Comparison of ENCODE assay signal across 8 cellular contexts in the genomic region with DNA sequence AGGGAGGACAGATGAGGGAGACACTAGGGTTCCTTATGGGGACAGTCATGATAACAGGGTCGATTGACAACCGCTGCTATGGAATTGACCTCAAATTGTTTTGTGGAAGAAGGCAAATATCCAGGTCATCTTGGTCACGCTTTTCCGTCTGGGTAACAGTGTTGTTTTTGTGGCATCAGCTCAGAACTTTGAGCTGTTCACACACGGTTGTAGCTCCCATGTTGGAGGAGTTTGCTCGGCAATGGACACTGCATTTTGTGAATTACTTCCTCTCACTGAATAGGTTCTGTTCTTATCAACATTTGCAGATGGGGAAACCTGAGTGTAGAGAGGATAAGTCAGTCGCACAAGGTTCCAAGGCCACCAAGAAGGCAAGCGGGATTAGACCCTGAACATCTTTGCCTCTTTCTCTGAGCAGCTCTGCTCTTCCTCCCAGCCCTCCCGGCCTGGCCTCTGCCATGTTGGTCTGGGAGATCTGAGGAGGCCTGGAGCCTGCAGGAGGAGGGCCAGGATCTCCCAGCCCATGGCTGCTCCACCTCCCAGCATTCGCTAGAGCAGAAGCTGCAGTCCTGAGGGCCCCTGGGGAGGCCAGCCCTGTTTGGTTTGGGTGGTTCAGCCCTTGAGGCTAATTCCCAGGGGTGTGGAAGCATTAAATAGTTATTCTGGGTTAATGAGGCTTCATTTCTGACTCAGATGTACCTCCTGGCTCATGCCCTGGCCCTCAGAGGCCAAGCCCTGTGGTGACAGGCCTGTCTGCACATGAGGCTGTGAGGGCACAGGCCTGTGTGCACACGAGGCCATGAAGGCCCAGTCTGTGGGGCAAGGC.
DNase-seq lines count a peak whose midpoint lies in the region; ATAC-seq and TF ChIP-seq lines count a peak whose summit lies in the region.

No MANE protein-coding gene starts in this region.

- no peak for TF ChIP-seq EP300 in upper lobe of left lung (IDR thresholded peaks at IDR 0.05)

- H3K4me1 Mint-ChIP-seq in activated CD8-positive, alpha-beta T cell treated with anti-CD3 and anti-CD28 coated beads, Interleukin-2, amount 10 ng/mL, durations not matched to agents 7 days and 5 days (ENCODE audit: low read depth), result peaks cover 29% of the 10 kb centered on the region
- peaks cover 14% of the 10 kb centered on the region for H3K4me1 Mint-ChIP-seq in activated CD8-positive, alpha-beta T cell treated with anti-CD3 and anti-CD28 coated beads for 36 hours (ENCODE audit: low read depth)
- peaks cover 13 to 33% of the 10 kb centered on the region in 2 donors for H3K4me1 Mint-ChIP-seq in immature natural killer cell

- no peaks in the 10 kb centered on the region for H3K9me3 Mint-ChIP-seq in activated CD8-positive, alpha-beta T cell treated with anti-CD3 and anti-CD28 coated beads, Interleukin-2, amount 10 ng/mL, durations not matched to agents 7 days and 5 days (ENCODE audit: insufficient read depth)
- H3K9me3 Mint-ChIP-seq in activated CD8-positive, alpha-beta T cell treated with anti-CD3 and anti-CD28 coated beads for 36 hours, result no peaks in the 10 kb centered on the region
- no peaks in the 10 kb centered on the region for H3K9me3 Mint-ChIP-seq in immature natural killer cell

- H3K36me3 Mint-ChIP-seq in activated CD8-positive, alpha-beta T cell treated with anti-CD3 and anti-CD28 coated beads, Interleukin-2, amount 10 ng/mL, durations not matched to agents 7 days and 5 days (ENCODE audit: low read depth), result peaks cover 8% of the 10 kb centered on the region
- H3K36me3 Mint-ChIP-seq in activated CD8-positive, alpha-beta T cell treated with anti-CD3 and anti-CD28 coated beads for 36 hours (ENCODE audit: low read depth), result no peaks in the 10 kb centered on the region
- peaks cover 0 to 8% (median 0%) of the 10 kb centered on the region in 3 donors for H3K36me3 Mint-ChIP-seq in immature natural killer cell

- H3K36me3 ChIP-seq in RWPE2 (ENCODE audit: low read depth) (peaks cover 53% of the 10 kb centered on the region), upper lobe of left lung (peaks cover 0 to 22% (median 2%) of the 10 kb centered on the region in 4 donors), prostate gland (no peaks in the 10 kb centered on the region)

- POLR2A ChIA-PET in activated CD8-positive, alpha-beta T cell treated with anti-CD3 and anti-CD28 coated beads, Interleukin-2, amount 10 ng/mL, durations not matched to agents 7 days and 5 days (lab: Charles Lee), result interaction anchor here (0.9 kb wide), 1 partner anchor 94 kb away, joined by 3 read pairs; no protein-coding TSS in a partner anchor
- POLR2A ChIA-PET in activated CD8-positive, alpha-beta T cell treated with anti-CD3 and anti-CD28 coated beads for 36 hours (lab: Charles Lee), result interaction anchor here (0.6 to 0.9 kb wide), 3 partner anchors 9 to 155 kb away, joined by 3 to 4 read pairs (median 3); no protein-coding TSS in a partner anchor

- ATAC-seq in activated CD8-positive, alpha-beta T cell treated with anti-CD3 and anti-CD28 coated beads, Interleukin-2, amount 10 ng/mL, durations not matched to agents 7 days and 5 days, result no peak
- ATAC-seq in activated CD8-positive, alpha-beta T cell treated with anti-CD3 and anti-CD28 coated beads for 36 hours, result no peak
- ATAC-seq in RWPE2 (ENCODE audit: low read depth), result peak; percentile 22
- ATAC-seq in upper lobe of left lung (ENCODE audit: low FRiP score in 2 of 2), result no peak
- no peak for ATAC-seq in SK-N-SH treated with all-trans-retinoic acid at 6 μM for 48 hours

- H3K27ac Mint-ChIP-seq in activated CD8-positive, alpha-beta T cell treated with anti-CD3 and anti-CD28 coated beads, Interleukin-2, amount 10 ng/mL, durations not matched to agents 7 days and 5 days, result peak overlapping the region; percentile 41
- no peak overlapping the region for H3K27ac Mint-ChIP-seq in activated CD8-positive, alpha-beta T cell treated with anti-CD3 and anti-CD28 coated beads for 36 hours
- peak overlapping the region; percentile 29 to 85 (median 78) for H3K27ac Mint-ChIP-seq in immature natural killer cell

- H3K4me1 ChIP-seq in RWPE2 (ENCODE audit: insufficient read depth, poor library complexity, severe bottlenecking), result peaks cover 36% of the 10 kb centered on the region
- H3K4me1 ChIP-seq in upper lobe of left lung, result peaks cover 13 to 19% (median 16%) of the 10 kb centered on the region in 4 donors
- H3K4me1 ChIP-seq in prostate gland (replicated peaks), result peaks cover 5% of the 10 kb centered on the region

- no peaks in the 10 kb centered on the region for H3K27me3 Mint-ChIP-seq in activated CD8-positive, alpha-beta T cell treated with anti-CD3 and anti-CD28 coated beads, Interleukin-2, amount 10 ng/mL, durations not matched to agents 7 days and 5 days (ENCODE audit: low read depth)
- no peaks in the 10 kb centered on the region for H3K27me3 Mint-ChIP-seq in activated CD8-positive, alpha-beta T cell treated with anti-CD3 and anti-CD28 coated beads for 36 hours
- peaks cover 1 to 3% (median 2%) of the 10 kb centered on the region in 3 donors for H3K27me3 Mint-ChIP-seq in immature natural killer cell (ENCODE audit: low read depth in 3 of 3)

- TF ChIP-seq CTCF in activated CD8-positive, alpha-beta T cell treated with anti-CD3 and anti-CD28 coated beads for 36 hours (IDR thresholded peaks at IDR 0.05), result no peak
- TF ChIP-seq CTCF in RWPE2 (IDR thresholded peaks at IDR 0.05; ENCODE audit: poor library complexity, severe bottlenecking) (no peak), upper lobe of left lung (IDR thresholded peaks at IDR 0.05) (no peak), prostate gland (IDR thresholded peaks at IDR 0.05) (no peak)

- no peak overlapping the region for H3K4me3 Mint-ChIP-seq in activated CD8-positive, alpha-beta T cell treated with anti-CD3 and anti-CD28 coated beads, Interleukin-2, amount 10 ng/mL, durations not matched to agents 7 days and 5 days
- H3K4me3 Mint-ChIP-seq in activated CD8-positive, alpha-beta T cell treated with anti-CD3 and anti-CD28 coated beads for 36 hours, result no peak overlapping the region
- no peak overlapping the region for H3K4me3 Mint-ChIP-seq in immature natural killer cell

- TF ChIP-seq POLR2A in upper lobe of left lung (IDR thresholded peaks at IDR 0.05) (no peak), prostate gland (IDR thresholded peaks at IDR 0.05) (no peak)

- DNase-seq in activated CD8-positive, alpha-beta T cell treated with anti-CD3 and anti-CD28 coated beads, Interleukin-2, amount 10 ng/mL, durations not matched to agents 7 days and 5 days, result no peak
- DNase-seq in activated CD8-positive, alpha-beta T cell treated with anti-CD3 and anti-CD28 coated beads for 36 hours, result no peak
- no peak for DNase-seq in RWPE2 (ENCODE audit: low spot score)
- no peak for DNase-seq in immature natural killer cell
- peak in 1 of 2 donors; percentile 18 for DNase-seq in upper lobe of left lung
- no peak for DNase-seq in NCI-H2029 (lab: John Stamatoyannopoulos, UW)
- no peak for DNase-seq in prostate gland (ENCODE audit: low spot score)

- 82 to 89% methylated on average over 8 to 11 of the region's 11 CpGs for WGBS in upper lobe of left lung, 2 donors
- WGBS in prostate gland, result 84% methylated on average over 11 of the region's 11 CpGs

- H3K9me3 ChIP-seq in RWPE2 (ENCODE audit: severe bottlenecking), result no peaks in the 10 kb centered on the region
- no peaks in the 10 kb centered on the region for H3K9me3 ChIP-seq in upper lobe of left lung
- H3K9me3 ChIP-seq in prostate gland, result no peaks in the 10 kb centered on the region

- H3K4me3 ChIP-seq in RWPE2 (ENCODE audit: severe bottlenecking) (no peak overlapping the region), upper lobe of left lung (no peak overlapping the region), prostate gland (no peak overlapping the region)

- CTCF ChIA-PET in activated CD8-positive, alpha-beta T cell treated with anti-CD3 and anti-CD28 coated beads, Interleukin-2, amount 10 ng/mL, durations not matched to agents 7 days and 5 days (lab: Charles Lee), result interaction anchor here (0.6 to 4.1 kb wide), 5 partner anchors 8 to 259 kb away, joined by 3 to 25 read pairs (median 3); no protein-coding TSS in a partner anchor
- CTCF ChIA-PET in activated CD8-positive, alpha-beta T cell treated with anti-CD3 and anti-CD28 coated beads for 36 hours (lab: Charles Lee), result interaction anchor here (1.2 to 6.1 kb wide), 7 partner anchors 8 to 113 kb away, joined by 3 to 38 read pairs (median 5); no protein-coding TSS in a partner anchor

- peak overlapping the region; percentile 52 for H3K27ac ChIP-seq in RWPE2 (ENCODE audit: poor library complexity, severe bottlenecking)
- H3K27ac ChIP-seq in upper lobe of left lung, result peak overlapping the region in 3 of 4 donors; percentile 33 to 58 (median 41)
- peak overlapping the region in 1 of 2 donors; percentile 32 for H3K27ac ChIP-seq in prostate gland

- H3K27me3 ChIP-seq in RWPE2 (ENCODE audit: insufficient read depth, poor library complexity, severe bottlenecking) (no peaks in the 10 kb centered on the region), upper lobe of left lung (no peaks in the 10 kb centered on the region), prostate gland (replicated peaks; ENCODE audit: insufficient read depth) (no peaks in the 10 kb centered on the region)

- intact Hi-C loops in activated CD8-positive, alpha-beta T cell treated with anti-CD3 and anti-CD28 coated beads for 36 hours (cut with micrococcal nuclease), result loop anchor here (5.0 kb wide), 1 partner anchor 223 kb away; no protein-coding TSS in a partner anchor
- intact Hi-C loops in prostate gland (cut with DNase I), result loop anchor here (5.0 to 10.0 kb wide), 2 partner anchors 97 to 260 kb away; no protein-coding TSS in a partner anchor

TF ChIP-seq in SK-N-SH treated with all-trans-retinoic acid at 6 μM for 48 hours, 23 proteins besides CTCF, POLR2A, EP300 and RAD21 (continues in another document):
- TF ChIP-seq, protein P1, sequence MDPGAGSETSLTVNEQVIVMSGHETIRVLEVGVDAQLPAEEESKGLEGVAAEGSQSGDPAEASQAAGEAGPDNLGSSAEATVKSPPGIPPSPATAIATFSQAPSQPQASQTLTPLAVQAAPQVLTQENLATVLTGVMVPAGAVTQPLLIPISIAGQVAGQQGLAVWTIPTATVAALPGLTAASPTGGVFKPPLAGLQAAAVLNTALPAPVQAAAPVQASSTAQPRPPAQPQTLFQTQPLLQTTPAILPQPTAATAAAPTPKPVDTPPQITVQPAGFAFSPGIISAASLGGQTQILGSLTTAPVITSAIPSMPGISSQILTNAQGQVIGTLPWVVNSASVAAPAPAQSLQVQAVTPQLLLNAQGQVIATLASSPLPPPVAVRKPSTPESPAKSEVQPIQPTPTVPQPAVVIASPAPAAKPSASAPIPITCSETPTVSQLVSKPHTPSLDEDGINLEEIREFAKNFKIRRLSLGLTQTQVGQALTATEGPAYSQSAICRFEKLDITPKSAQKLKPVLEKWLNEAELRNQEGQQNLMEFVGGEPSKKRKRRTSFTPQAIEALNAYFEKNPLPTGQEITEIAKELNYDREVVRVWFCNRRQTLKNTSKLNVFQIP (CRISPR knock-in tag; IDR thresholded peaks at IDR 0.05; ENCODE audit: borderline replicate concordance, low read depth), result no peak
- TF ChIP-seq ARNTL (CRISPR knock-in tag; IDR thresholded peaks at IDR 0.05; ENCODE audit: borderline replicate concordance, low read depth) (no peak), SNAI2 (CRISPR knock-in tag; IDR thresholded peaks at IDR 0.05) (no peak)
